1 cellular context compared by ENCODE assay signal in genomic region chr20:38620501-38620900, GRCh38.
TF ChIP-seq lines count a peak whose summit lies in the region.

No MANE protein-coding gene starts in this region.

TF ChIP-seq in GM23338, 12 proteins besides CTCF, POLR2A, EP300 and RAD21 (continued from another document):
- no peak for TF ChIP-seq ZNF462 (CRISPR knock-in tag; IDR thresholded peaks at IDR 0.05)
- TF ChIP-seq ZNF331 (CRISPR knock-in tag; IDR thresholded peaks at IDR 0.05; ENCODE audit: low read depth) = no peak
- no peak for TF ChIP-seq POLR2AphosphoS5 (IDR thresholded peaks at IDR 0.05; ENCODE audit: low read depth)
- no peak for TF ChIP-seq ZNF114 (CRISPR knock-in tag; IDR thresholded peaks at IDR 0.05)
- TF ChIP-seq, protein P1, sequence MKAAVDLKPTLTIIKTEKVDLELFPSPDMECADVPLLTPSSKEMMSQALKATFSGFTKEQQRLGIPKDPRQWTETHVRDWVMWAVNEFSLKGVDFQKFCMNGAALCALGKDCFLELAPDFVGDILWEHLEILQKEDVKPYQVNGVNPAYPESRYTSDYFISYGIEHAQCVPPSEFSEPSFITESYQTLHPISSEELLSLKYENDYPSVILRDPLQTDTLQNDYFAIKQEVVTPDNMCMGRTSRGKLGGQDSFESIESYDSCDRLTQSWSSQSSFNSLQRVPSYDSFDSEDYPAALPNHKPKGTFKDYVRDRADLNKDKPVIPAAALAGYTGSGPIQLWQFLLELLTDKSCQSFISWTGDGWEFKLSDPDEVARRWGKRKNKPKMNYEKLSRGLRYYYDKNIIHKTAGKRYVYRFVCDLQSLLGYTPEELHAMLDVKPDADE (IDR thresholded peaks at IDR 0.05) = no peak
- no peak for TF ChIP-seq NANOG (IDR thresholded peaks at IDR 0.05; ENCODE audit: borderline replicate concordance)
- TF ChIP-seq CREB1 (CRISPR knock-in tag; IDR thresholded peaks at IDR 0.05; ENCODE audit: low read depth) = no peak
TF ChIP-seq in GM23338: peak in this region for 0.
